Comparison of ENCODE assay signal across 8 cellular contexts in genomic region chr3:36907911-36908646, GRCh38. TPM values are rescaled to one million over a fixed set of nuclear protein-coding genes. Genes with fewer than 3 reads are reported as not detected.
A peak's percentile ranks its signal among the peaks of the same experiment; 100 is the strongest.
DNase-seq lines count a peak whose midpoint lies in the region; ATAC-seq and TF ChIP-seq lines count a peak whose summit lies in the region.

No MANE protein-coding gene starts in this region.

- H3K4me1 ChIP-seq in muscle layer of duodenum (ENCODE audit: control insufficient read depth in 1 of 2, insufficient read depth in 2 of 2, low read length in 2 of 2) (peaks cover 7 to 12% of the 10 kb centered on the region in 2 donors), stomach smooth muscle (ENCODE audit: control insufficient read depth, insufficient read depth, low read length) (peaks cover 2% of the 10 kb centered on the region)

- H3K4me3 Mint-ChIP-seq in activated CD8-positive, alpha-beta T cell treated with anti-CD3 and anti-CD28 coated beads for 36 hours = peak overlapping the region; percentile 89

- no peaks in the 10 kb centered on the region for H3K27me3 Mint-ChIP-seq in activated CD8-positive, alpha-beta T cell treated with anti-CD3 and anti-CD28 coated beads for 36 hours

- CTCF ChIA-PET in activated CD8-positive, alpha-beta T cell treated with anti-CD3 and anti-CD28 coated beads for 36 hours (lab: Charles Lee) = interaction anchor here (1.2 to 7.3 kb wide), 4 partner anchors 10 to 81 kb away, joined by 3 to 49 read pairs (median 3); partner anchors contain the start of gene TRANK1

- H3K36me3 ChIP-seq in muscle layer of duodenum (ENCODE audit: control insufficient read depth in 1 of 2, insufficient read depth in 2 of 2, low read length in 2 of 2) (no peaks in the 10 kb centered on the region), stomach smooth muscle (ENCODE audit: control insufficient read depth in 2 of 2, insufficient read depth in 2 of 2, low read length in 2 of 2) (peaks cover 0 to under 1% of the 10 kb centered on the region in 2 donors)

- H3K27ac ChIP-seq in muscle layer of duodenum (ENCODE audit: low read length) (peak overlapping the region; percentile 93), stomach smooth muscle (ENCODE audit: low read length) (no peak overlapping the region)

- DNase-seq in DMS153 treated with DMSO at 0.1 percent for 48 hours (lab: John Stamatoyannopoulos, UW; ENCODE audit: unreplicated experiment) (peak; percentile 2), DMS153 (lab: John Stamatoyannopoulos, UW) (no peak), MV-4-11 (lab: John Stamatoyannopoulos, UW) (peak; percentile 86)
- peak; percentile 84 for DNase-seq in activated CD8-positive, alpha-beta T cell treated with anti-CD3 and anti-CD28 coated beads for 36 hours
- peak; percentile 42 for DNase-seq in effector CD8-positive, alpha-beta T cell (lab: John Stamatoyannopoulos, UW)

- peak overlapping the region; percentile 16 to 71 for H3K9ac ChIP-seq in stomach smooth muscle (ENCODE audit: low read length in 2 of 2)

- H3K4me1 Mint-ChIP-seq in activated CD8-positive, alpha-beta T cell treated with anti-CD3 and anti-CD28 coated beads for 36 hours (ENCODE audit: low read depth) = peaks cover 57% of the 10 kb centered on the region

- TF ChIP-seq CTCF in activated CD8-positive, alpha-beta T cell treated with anti-CD3 and anti-CD28 coated beads for 36 hours (IDR thresholded peaks at IDR 0.05) = no peak

- H3K4me3 ChIP-seq in muscle layer of duodenum (ENCODE audit: low read depth in 1 of 2, low read length in 2 of 2) (peak overlapping the region; percentile 78 to 93), stomach smooth muscle (ENCODE audit: low read length in 2 of 2) (peak overlapping the region; percentile 71 to 84)

- intact Hi-C loops in activated CD8-positive, alpha-beta T cell treated with anti-CD3 and anti-CD28 coated beads for 36 hours (cut with micrococcal nuclease) = loop anchor here (5.0 kb wide), 1 partner anchor 49 kb away; no protein-coding TSS in a partner anchor

- POLR2A ChIA-PET in activated CD8-positive, alpha-beta T cell treated with anti-CD3 and anti-CD28 coated beads for 36 hours (lab: Charles Lee) = interaction anchor here (1.0 to 2.4 kb wide), 7 partner anchors 10 to 85 kb away, joined by 3 to 9 read pairs (median 3); partner anchors contain the start of genes EPM2AIP1, MLH1 and TRANK1

- no peaks in the 10 kb centered on the region for H3K9me3 ChIP-seq in muscle layer of duodenum (ENCODE audit: control insufficient read depth in 1 of 2, low read length in 2 of 2)
- no peaks in the 10 kb centered on the region for H3K9me3 ChIP-seq in stomach smooth muscle (ENCODE audit: control insufficient read depth in 2 of 2, low read length in 2 of 2)

- ATAC-seq in activated CD8-positive, alpha-beta T cell treated with anti-CD3 and anti-CD28 coated beads for 36 hours = peak; percentile 70
- ATAC-seq in HG03159 (IDR thresholded peaks at IDR 0.05; ENCODE audit: unreplicated experiment) = no peak

- H3K27ac Mint-ChIP-seq in activated CD8-positive, alpha-beta T cell treated with anti-CD3 and anti-CD28 coated beads for 36 hours = peak overlapping the region; percentile 93

- H3K27me3 ChIP-seq in muscle layer of duodenum (ENCODE audit: low read depth, low read length) (no peaks in the 10 kb centered on the region), stomach smooth muscle (ENCODE audit: control insufficient read depth in 1 of 2, insufficient read depth in 2 of 2, low read length in 2 of 2) (no peaks in the 10 kb centered on the region)

- H3K36me3 Mint-ChIP-seq in activated CD8-positive, alpha-beta T cell treated with anti-CD3 and anti-CD28 coated beads for 36 hours (ENCODE audit: low read depth) = peaks cover under 1% of the 10 kb centered on the region

- no peaks in the 10 kb centered on the region for H3K9me3 Mint-ChIP-seq in activated CD8-positive, alpha-beta T cell treated with anti-CD3 and anti-CD28 coated beads for 36 hours

RNA-seq across cellular contexts. Expression of gene TRANK1, which starts 36.8 kb away (rescaled TPM):
- total RNA-seq in activated CD8-positive, alpha-beta T cell treated with anti-CD3 and anti-CD28 coated beads for 36 hours = 10 to 100 TPM; 16.0 to 17.4 TPM
